ENCODE assay signal across 28 cellular contexts in the genomic region with DNA sequence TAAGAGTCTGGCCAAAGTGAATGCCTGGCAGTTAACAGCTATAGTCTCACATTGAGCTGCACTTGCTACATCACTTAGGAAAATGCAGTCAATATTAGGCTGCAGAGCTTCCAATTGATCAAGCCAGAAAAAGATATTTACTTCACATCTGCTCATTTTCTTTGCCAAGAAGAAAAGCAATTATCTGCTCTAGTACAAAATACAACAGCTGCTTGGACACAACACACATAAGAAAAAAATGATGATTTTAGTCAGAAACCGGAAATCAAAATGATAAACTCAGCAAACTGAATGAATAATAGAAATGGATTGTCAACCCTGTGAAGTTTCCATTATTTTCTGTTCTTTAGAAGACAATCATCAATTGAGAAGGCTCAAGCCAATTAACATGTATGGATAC. TPM values are rescaled to one million over a fixed set of nuclear protein-coding genes. Genes with fewer than 3 reads are reported as not detected.
"Had no signal": no experiment of that assay in that cellular context is flagged by ENCODE, and none has a peak within 500 bp of the region (broad histone marks: within the 10 kb centered on the region; RNA-seq: fewer than 3 reads in every experiment).

No MANE protein-coding gene starts in this region.

- H3K4me3 ChIP-seq: breast epithelium, colonic mucosa, esophagus squamous epithelium, ovary, prostate gland, spleen, suprapubic skin, tibial artery, upper lobe of right lung had no signal

- H3K36me3 ChIP-seq: breast epithelium, colonic mucosa, esophagus squamous epithelium, neutrophil, ovary, prostate gland, suprapubic skin, upper lobe of right lung had no signal

- ATAC-seq: activated T-helper 17 cell treated with anti-CD3 and anti-CD28 coated beads, Interleukin-2, amount 50 U/mL, for 72 hours; upper lobe of right lung had no signal

- H3K27ac Mint-ChIP-seq: activated CD4-positive, alpha-beta memory T cell treated with anti-CD3 and anti-CD28 coated beads, Interleukin-2, amount 10 ng/mL, durations not matched to agents 7 days and 5 days; activated CD4-positive, alpha-beta T cell treated with anti-CD3 and anti-CD28 coated beads, Interleukin-2, amount 10 ng/mL, durations not matched to agents 7 days and 5 days; activated T-cell treated with anti-CD3 and anti-CD28 coated beads, Interleukin-2, amount 50 U/mL, for 24 hours; activated T-helper 17 cell treated with anti-CD3 and anti-CD28 coated beads, Interleukin-2, amount 50 U/mL, for 72 hours; mesothelial cell of epicardium; naive B cell had no signal

- H3K27me3 Mint-ChIP-seq: activated CD4-positive, alpha-beta memory T cell treated with anti-CD3 and anti-CD28 coated beads, Interleukin-2, amount 10 ng/mL, durations not matched to agents 7 days and 5 days; activated CD4-positive, alpha-beta T cell treated with anti-CD3 and anti-CD28 coated beads, Interleukin-2, amount 10 ng/mL, durations not matched to agents 7 days and 5 days; central memory CD8-positive, alpha-beta T cell; naive B cell had no signal

- H3K9me3 ChIP-seq: breast epithelium, colonic mucosa, esophagus squamous epithelium, neutrophil, ovary, prostate gland, spleen, suprapubic skin, tibial artery, upper lobe of right lung had no signal

- H3K36me3 Mint-ChIP-seq: mesothelial cell of epicardium, naive B cell had no signal

- H3K27me3 ChIP-seq: breast epithelium, colonic mucosa, esophagus squamous epithelium, neutrophil, ovary, spleen, suprapubic skin, tibial artery, upper lobe of right lung had no signal

- H3K4me3 Mint-ChIP-seq: activated CD4-positive, alpha-beta memory T cell treated with anti-CD3 and anti-CD28 coated beads, Interleukin-2, amount 10 ng/mL, durations not matched to agents 7 days and 5 days; activated CD4-positive, alpha-beta T cell treated with anti-CD3 and anti-CD28 coated beads, Interleukin-2, amount 10 ng/mL, durations not matched to agents 7 days and 5 days; activated T-cell treated with anti-CD3 and anti-CD28 coated beads, Interleukin-2, amount 50 U/mL, for 24 hours; activated T-helper 17 cell treated with anti-CD3 and anti-CD28 coated beads, Interleukin-2, amount 50 U/mL, for 72 hours; central memory CD8-positive, alpha-beta T cell; mesothelial cell of epicardium; naive B cell; nephron progenitor cell had no signal

- H3K4me1 Mint-ChIP-seq: activated CD4-positive, alpha-beta memory T cell treated with anti-CD3 and anti-CD28 coated beads, Interleukin-2, amount 10 ng/mL, durations not matched to agents 7 days and 5 days; activated CD4-positive, alpha-beta T cell treated with anti-CD3 and anti-CD28 coated beads, Interleukin-2, amount 10 ng/mL, durations not matched to agents 7 days and 5 days; activated T-helper 17 cell treated with anti-CD3 and anti-CD28 coated beads, Interleukin-2, amount 50 U/mL, for 72 hours; central memory CD8-positive, alpha-beta T cell; naive B cell had no signal

- DNase-seq: activated CD4-positive, alpha-beta memory T cell treated with anti-CD3 and anti-CD28 coated beads, Interleukin-2, amount 10 ng/mL, durations not matched to agents 7 days and 5 days; activated CD4-positive, alpha-beta T cell treated with anti-CD3 and anti-CD28 coated beads, Interleukin-2, amount 10 ng/mL, durations not matched to agents 7 days and 5 days; activated CD4-positive, CD25-positive, alpha-beta regulatory T cell treated with anti-CD3 and anti-CD28 coated beads, Interleukin-2, amount 50 U/mL, for 72 hours; activated CD8-positive, alpha-beta memory T cell treated with anti-CD3 and anti-CD28 coated beads, Interleukin-2, amount 50 U/mL, for 48 hours; activated gamma-delta T cell treated with Interleukin-2 at 50 U/mL for 16 hours; activated naive CD4-positive, alpha-beta T cell treated with anti-CD3 and anti-CD28 coated beads, Interleukin-2, amount 50 U/mL, for 16 hours; activated T-cell treated with anti-CD3 and anti-CD28 coated beads, Interleukin-2, amount 50 U/mL, for 24 hours; amniotic stem cell; colonic mucosa; effector CD8-positive, alpha-beta T cell; esophagus squamous epithelium; foreskin fibroblast; naive B cell; nephron progenitor cell; ovary; spleen; stimulated activated naive CD4-positive, alpha-beta T cell; T-helper 2 cell; tibial artery; upper lobe of right lung had no signal

- H3K27ac ChIP-seq: breast epithelium, colonic mucosa, epithelial cell of prostate, esophagus squamous epithelium, neutrophil, ovary, prostate gland, suprapubic skin, upper lobe of right lung had no signal

- H3K9me3 Mint-ChIP-seq: activated CD4-positive, alpha-beta memory T cell treated with anti-CD3 and anti-CD28 coated beads, Interleukin-2, amount 10 ng/mL, durations not matched to agents 7 days and 5 days; activated CD4-positive, alpha-beta T cell treated with anti-CD3 and anti-CD28 coated beads, Interleukin-2, amount 10 ng/mL, durations not matched to agents 7 days and 5 days; activated T-cell treated with anti-CD3 and anti-CD28 coated beads, Interleukin-2, amount 50 U/mL, for 24 hours; central memory CD8-positive, alpha-beta T cell; mesothelial cell of epicardium; nephron progenitor cell had no signal

- H3K4me1 ChIP-seq: breast epithelium, colonic mucosa, prostate gland, upper lobe of right lung had no signal

RNA-seq across cellular contexts. Expression of gene TMTC1, which starts 45.3 kb away (rescaled TPM):
- total RNA-seq: activated CD4-positive, alpha-beta T cell treated with anti-CD3 and anti-CD28 coated beads, Interleukin-2, amount 10 ng/mL, durations not matched to agents 7 days and 5 days; activated T-helper 17 cell treated with anti-CD3 and anti-CD28 coated beads, Interleukin-2, amount 50 U/mL, for 72 hours had no signal
